21 cellular contexts compared by ENCODE assay signal in the genomic region with DNA sequence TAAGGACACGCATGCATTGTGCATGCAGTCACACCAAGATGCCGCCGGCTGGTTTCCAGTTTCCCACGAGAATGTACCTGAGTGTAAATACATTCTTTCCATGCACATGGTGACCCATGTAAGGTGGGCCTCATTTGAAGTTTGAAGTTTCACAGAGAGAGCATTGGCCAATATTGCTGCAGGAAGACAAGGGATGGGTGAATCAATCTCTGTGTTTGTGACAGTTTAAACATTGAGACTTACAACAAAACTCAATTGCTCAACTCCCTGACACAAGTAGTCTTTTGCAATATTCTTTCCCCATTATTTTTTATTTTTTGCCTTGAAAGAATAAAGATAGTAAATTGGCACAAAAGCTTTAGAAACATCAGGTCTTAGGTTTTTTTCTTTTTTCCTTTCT. TPM values are rescaled to one million over a fixed set of nuclear protein-coding genes. Genes with fewer than 3 reads are reported as not detected.
DNase-seq lines count a peak whose midpoint lies in the region; TF ChIP-seq lines count a peak whose summit lies in the region.
"Had no signal": no experiment of that assay in that cellular context is flagged by ENCODE, and none has a peak within 500 bp of the region (broad histone marks: within the 10 kb centered on the region; RNA-seq: fewer than 3 reads in every experiment).

No MANE protein-coding gene starts in this region.

- H3K27ac ChIP-seq in OCI-LY7 (ENCODE audit: low read depth, low read length, poor library complexity, severe bottlenecking) = no peak overlapping the region

- no peak overlapping the region for H2AFZ ChIP-seq in OCI-LY7 (ENCODE audit: low read length)

- H3K36me3 ChIP-seq in adipocyte (ENCODE audit: control insufficient read depth, insufficient read depth, low read length, severe bottlenecking) (no peaks in the 10 kb centered on the region), OCI-LY7 (ENCODE audit: insufficient read depth, low read length) (no peaks in the 10 kb centered on the region)
- H3K36me3 ChIP-seq: MG63 had no signal

- H3K9me3 ChIP-seq in adipocyte (ENCODE audit: control insufficient read depth, low read length) = no peaks in the 10 kb centered on the region
- no peaks in the 10 kb centered on the region for H3K9me3 ChIP-seq in OCI-LY7 (ENCODE audit: low read length)
- H3K9me3 ChIP-seq: MG63 had no signal

- BruUV-seq in OCI-LY7 (replicated peaks; lab: Mats Ljungman, UMichigan) = no TSS peak

- no peaks in the 10 kb centered on the region for H3K27me3 ChIP-seq in adipocyte (replicated peaks; ENCODE audit: control insufficient read depth, insufficient read depth, low read length)
- H3K27me3 ChIP-seq: MG63 had no signal

- peak overlapping the region; percentile 13 for H3K4me3 Mint-ChIP-seq in type B pancreatic cell
- H3K4me3 Mint-ChIP-seq: B cell; CD4-positive, alpha-beta memory T cell; HFFc6 had no signal

- H3K9ac ChIP-seq in adipocyte (ENCODE audit: low read length) = no peak overlapping the region

- intact Hi-C loops in OCI-LY7 (cut with micrococcal nuclease; ENCODE audit: unreplicated experiment) = no loop called here

- H3K27me3 Mint-ChIP-seq in type B pancreatic cell = peaks cover 8% of the 10 kb centered on the region

- H3K4me3 ChIP-seq in adipocyte (ENCODE audit: low read length) (no peak overlapping the region), OCI-LY7 (ENCODE audit: low read depth, low read length, poor library complexity, severe bottlenecking) (no peak overlapping the region)
- H3K4me3 ChIP-seq: GM12878, MG63 had no signal

- POLR2A ChIA-PET in OCI-LY7 (lab: Charles Lee) = no interaction called here

- no peaks in the 10 kb centered on the region for H3K9me2 ChIP-seq in OCI-LY7 (ENCODE audit: insufficient read depth, low read length)

- no peaks in the 10 kb centered on the region for H3K79me2 ChIP-seq in OCI-LY7 (ENCODE audit: insufficient read depth, low read depth, low read length)

- H3K27ac Mint-ChIP-seq in type B pancreatic cell = peak overlapping the region; percentile 14
- H3K27ac Mint-ChIP-seq: B cell; CD4-positive, alpha-beta memory T cell; HFFc6 had no signal

- H4K20me1 ChIP-seq in OCI-LY7 (ENCODE audit: insufficient read depth, low read length) = no peaks in the 10 kb centered on the region

- no peaks in the 10 kb centered on the region for H3K9me3 Mint-ChIP-seq in type B pancreatic cell
- H3K9me3 Mint-ChIP-seq: CD4-positive, alpha-beta memory T cell; HFFc6 had no signal

- TF ChIP-seq CTCF in type B pancreatic cell (conservative IDR thresholded peaks at IDR 0.05) (no peak), OCI-LY7 (conservative IDR thresholded peaks at IDR 0.05; ENCODE audit: low read length) (no peak)

- peaks cover 1% of the 10 kb centered on the region for H3K4me1 Mint-ChIP-seq in type B pancreatic cell (ENCODE audit: unreplicated experiment)
- H3K4me1 Mint-ChIP-seq: B cell; CD4-positive, alpha-beta memory T cell had no signal

- CTCF ChIA-PET in OCI-LY7 (lab: Charles Lee; ENCODE audit: unreplicated experiment) = no interaction called here

- H3K4me2 ChIP-seq in OCI-LY7 (ENCODE audit: low read length) = no peak overlapping the region

- H3K4me1 ChIP-seq in adipocyte (ENCODE audit: control insufficient read depth, insufficient read depth, low read length) = peaks cover 35% of the 10 kb centered on the region
- H3K4me1 ChIP-seq in OCI-LY7 (ENCODE audit: insufficient read depth, low read length, poor library complexity, severe bottlenecking) = no peaks in the 10 kb centered on the region

- peak; percentile 17 for DNase-seq in HCEC 1CT
- DNase-seq in NOMO-1 treated with DMSO at 0.1 percent for 48 hours (lab: John Stamatoyannopoulos, UW; ENCODE audit: unreplicated experiment) = peak; percentile 89
- DNase-seq in adipocyte (ENCODE audit: low read depth) = peak; percentile 27
- no peak for DNase-seq in type B pancreatic cell (ENCODE audit: extremely low spot score, unreplicated experiment)
- no peak for DNase-seq in SW480 (ENCODE audit: low spot score)
- no peak for DNase-seq in OCI-LY7 (ENCODE audit: low spot score)
- DNase-seq in NCI-H187 (lab: John Stamatoyannopoulos, UW) = no peak
- DNase-seq: ACHN; CD4-positive, alpha-beta memory T cell; DMS79; HFFc6; MG63; NCI-H1417; NCI-H2029; NCI-H2171; NCI-H446 treated with DMSO at 0.1 percent for 48 hours; NCI-H748 treated with DMSO at 0.1 percent for 48 hours; Right ventricle myocardium superior; T-helper 2 cell had no signal

- peaks cover 9% of the 10 kb centered on the region for H3K36me3 Mint-ChIP-seq in type B pancreatic cell
- H3K36me3 Mint-ChIP-seq: CD4-positive, alpha-beta memory T cell had no signal

RNA-seq across cellular contexts. Expression of gene SERPINB2, which starts 5.0 kb away (rescaled TPM):
- total RNA-seq in type B pancreatic cell (ENCODE audit: low replicate concordance) (45.2 and 121 TPM in 2 replicates), OCI-LY7 (2022) (not detected in 2 replicates)
- total RNA-seq in OCI-LY7 (2014; rRNA removed; shearing (Covaris generic)) = not detected in 2 replicates
- total RNA-seq: Right ventricle myocardium superior had no signal

RNA-seq across cellular contexts. Expression of gene SERPINB10, which starts 15.2 kb away (rescaled TPM):
- total RNA-seq in type B pancreatic cell (ENCODE audit: low replicate concordance) (not detected in 2 replicates), OCI-LY7 (2022) (not detected in 2 replicates)
- total RNA-seq in OCI-LY7 (2014; rRNA removed; shearing (Covaris generic)) = not detected in 2 replicates
- total RNA-seq: B cell; CD4-positive, alpha-beta memory T cell; Right ventricle myocardium superior had no signal

RNA-seq across cellular contexts. Expression of gene HMSD, which starts 56.6 kb away (rescaled TPM):
- total RNA-seq in type B pancreatic cell (ENCODE audit: low replicate concordance) (1.6 and 4.5 TPM in 2 replicates), OCI-LY7 (2022) (not detected in 2 replicates)
- not detected in 2 replicates for total RNA-seq in OCI-LY7 (2014; rRNA removed; shearing (Covaris generic))
- total RNA-seq: B cell had no signal

Comparison
In these comparisons a context has a peak if more than half of its experiments do, and no peak if none do; other contexts are left out.
1. DNase-seq: peak in HCEC 1CT (single experiment), NOMO-1 treated with DMSO at 0.1 percent for 48 hours (single experiment) and adipocyte (single experiment); none in type B pancreatic cell (single experiment), SW480 (single experiment), OCI-LY7 (single experiment) and NCI-H187 (0 of 2).
2. RNA of gene SERPINB2, which starts 5.0 kb away (total RNA-seq): 45.2 to 121 TPM in type B pancreatic cell; not detected in OCI-LY7; every median in the first group is over 10 times any median in the second.